In genomic region chr17:48014603-48015037, GRCh38 we compare ENCODE assay signal across 1 cellular context.
TF ChIP-seq lines count a peak whose summit lies in the region.

No MANE protein-coding gene starts in this region.

TF ChIP-seq in K562, 482 proteins besides CTCF, POLR2A, EP300 and RAD21 (continued from another document):
- TF ChIP-seq HMGN3 (IDR thresholded peaks at IDR 0.05; ENCODE audit: borderline replicate concordance, extremely low read depth, insufficient read length, low read depth, low read length): no peak
- TF ChIP-seq KDM1A (IDR thresholded peaks at IDR 0.05): peak in 1 of 2 experiments; percentile 84; a peak in 3 of 4 replicates
- no peak for TF ChIP-seq HDAC6 (IDR thresholded peaks at IDR 0.05; ENCODE audit: low read depth, low read length)
- no peak for TF ChIP-seq CHD1 (IDR thresholded peaks at IDR 0.05; ENCODE audit: low read length)
- TF ChIP-seq ZBTB1 (CRISPR knock-in tag; IDR thresholded peaks at IDR 0.05; ENCODE audit: borderline replicate concordance, low read depth): no peak
- peak; percentile 75 for TF ChIP-seq ZSCAN29 (IDR thresholded peaks at IDR 0.05)
- no peak for TF ChIP-seq STAT5A (IDR thresholded peaks at IDR 0.05; ENCODE audit: borderline replicate concordance, low read length)
- no peak for TF ChIP-seq ATF1 (CRISPR knock-in tag; IDR thresholded peaks at IDR 0.05)
- TF ChIP-seq ATF1 (tag; IDR thresholded peaks at IDR 0.05): 0 out of 2 replicates have a peak, but pooled peaks have one; percentile 6
- TF ChIP-seq POU5F1 (IDR thresholded peaks at IDR 0.05; ENCODE audit: borderline replicate concordance, low read depth, low read length, partially characterized antibody): no peak
- no peak for TF ChIP-seq TAF9B (IDR thresholded peaks at IDR 0.05; ENCODE audit: partially characterized antibody)
- no peak for TF ChIP-seq KAT7 (CRISPR knock-in tag; IDR thresholded peaks at IDR 0.05; ENCODE audit: borderline replicate concordance)
- TF ChIP-seq, protein P1, sequence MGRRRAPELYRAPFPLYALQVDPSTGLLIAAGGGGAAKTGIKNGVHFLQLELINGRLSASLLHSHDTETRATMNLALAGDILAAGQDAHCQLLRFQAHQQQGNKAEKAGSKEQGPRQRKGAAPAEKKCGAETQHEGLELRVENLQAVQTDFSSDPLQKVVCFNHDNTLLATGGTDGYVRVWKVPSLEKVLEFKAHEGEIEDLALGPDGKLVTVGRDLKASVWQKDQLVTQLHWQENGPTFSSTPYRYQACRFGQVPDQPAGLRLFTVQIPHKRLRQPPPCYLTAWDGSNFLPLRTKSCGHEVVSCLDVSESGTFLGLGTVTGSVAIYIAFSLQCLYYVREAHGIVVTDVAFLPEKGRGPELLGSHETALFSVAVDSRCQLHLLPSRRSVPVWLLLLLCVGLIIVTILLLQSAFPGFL (CRISPR knock-in tag; IDR thresholded peaks at IDR 0.05): no peak
- TF ChIP-seq SRF (CRISPR knock-in tag; IDR thresholded peaks at IDR 0.05): no peak
- TF ChIP-seq ZZZ3 (IDR thresholded peaks at IDR 0.05): no peak
- TF ChIP-seq ZNF347 (CRISPR knock-in tag; IDR thresholded peaks at IDR 0.05; ENCODE audit: low read depth): no peak
